7 cellular contexts compared by ENCODE assay signal in the genomic region with DNA sequence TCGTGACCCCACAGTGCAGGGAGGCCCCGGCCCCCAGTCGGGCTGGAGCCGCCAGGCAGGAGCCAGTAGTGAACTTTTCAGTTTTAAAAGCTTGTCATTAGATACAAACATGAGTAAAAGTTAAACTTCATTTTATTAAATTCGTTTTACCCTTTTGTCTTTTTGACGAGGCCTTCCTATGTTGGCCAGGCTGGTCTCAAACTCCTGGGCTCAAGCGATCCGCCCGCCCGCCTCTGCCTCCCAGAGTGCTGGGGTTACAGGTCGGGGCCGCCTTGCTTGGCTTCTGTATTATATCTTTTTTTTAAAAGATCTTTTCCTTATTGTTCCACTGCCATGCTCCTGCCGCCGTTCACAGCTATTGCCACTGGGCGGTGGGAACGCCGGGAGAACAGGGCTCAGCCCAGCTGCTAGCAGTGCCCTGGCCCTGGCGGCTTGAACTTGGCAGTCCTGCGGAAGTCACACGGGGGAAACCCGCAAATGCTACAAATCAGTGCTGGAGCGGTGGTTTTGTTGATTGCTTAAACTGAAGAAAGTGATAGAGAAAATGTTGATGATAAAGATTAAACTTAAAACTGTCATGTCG. TPM values are rescaled to one million over a fixed set of nuclear protein-coding genes. Genes with fewer than 3 reads are reported as not detected.
A peak's percentile ranks its signal among the peaks of the same experiment; 100 is the strongest.
DNase-seq lines count a peak whose midpoint lies in the region; ATAC-seq and TF ChIP-seq lines count a peak whose summit lies in the region.

No MANE protein-coding gene starts in this region.

- H3K4me1 ChIP-seq in HUES6 (ENCODE audit: control insufficient read depth, insufficient read depth, low read length), result peaks cover 5% of the 10 kb centered on the region; the same call in 1 of the 2 replicates
- peaks cover 0 to 38% (median 10%) of the 10 kb centered on the region in 3 donors for H3K4me1 ChIP-seq in gastroesophageal sphincter
- H3K4me1 ChIP-seq in neuronal stem cell (ENCODE audit: control insufficient read depth in 2 of 2, insufficient read depth in 1 of 2, low read depth in 1 of 2, low read length in 2 of 2), result peaks cover 0 to 6% of the 10 kb centered on the region in 2 donors

- peaks cover 5% of the 10 kb centered on the region for H3K36me3 ChIP-seq in HUES6 (ENCODE audit: control insufficient read depth, insufficient read depth, low read length)
- H3K36me3 ChIP-seq in gastroesophageal sphincter, result peaks cover 0 to 14% of the 10 kb centered on the region in 2 donors
- H3K36me3 ChIP-seq in neuronal stem cell (replicated peaks in 1 of 2; ENCODE audit: control insufficient read depth in 2 of 2, insufficient read depth in 2 of 2, low read length in 2 of 2), result peaks cover 8 to 27% of the 10 kb centered on the region in 2 donors

- peak; percentile 75 for DNase-seq in RPMI7951 (ENCODE audit: low read depth)
- DNase-seq in activated naive CD4-positive, alpha-beta T cell treated with anti-CD3 and anti-CD28 coated beads for 36 hours, result peak; percentile 77
- no peak for DNase-seq in neuronal stem cell (ENCODE audit: low spot score)
- no peak for DNase-seq in type B pancreatic cell (ENCODE audit: extremely low spot score, unreplicated experiment)

- H2BK15ac ChIP-seq in neuronal stem cell (ENCODE audit: low read length), result no peak overlapping the region

- ATAC-seq in gastroesophageal sphincter, result peak; percentile 28

- H3K27ac ChIP-seq in HUES6 (ENCODE audit: low read depth, low read length) (peak overlapping the region; percentile 100), gastroesophageal sphincter (peak overlapping the region; percentile 88 to 99 (median 96)), neuronal stem cell (replicated peaks; ENCODE audit: low read length) (peak overlapping the region; percentile 96)

- H2BK120ac ChIP-seq in neuronal stem cell (ENCODE audit: low read depth, low read length), result no peak overlapping the region

- no peaks in the 10 kb centered on the region for H3K9me3 ChIP-seq in HUES6 (ENCODE audit: control insufficient read depth, insufficient read depth, low read depth, low read length)
- no peaks in the 10 kb centered on the region for H3K9me3 ChIP-seq in gastroesophageal sphincter
- no peaks in the 10 kb centered on the region for H3K9me3 ChIP-seq in neuronal stem cell (replicated peaks in 1 of 2; ENCODE audit: control insufficient read depth in 2 of 2, insufficient read depth in 1 of 2, low read depth in 1 of 2, low read length in 2 of 2)

- H3K9ac ChIP-seq in HUES6 (ENCODE audit: low read length) (peak overlapping the region; percentile 95), neuronal stem cell (ENCODE audit: low read depth, low read length, poor library complexity) (peak overlapping the region; percentile 79)

- peaks cover 2% of the 10 kb centered on the region for H3K36me3 Mint-ChIP-seq in activated naive CD4-positive, alpha-beta T cell treated with anti-CD3 and anti-CD28 coated beads for 36 hours (ENCODE audit: low read depth)
- H3K36me3 Mint-ChIP-seq in type B pancreatic cell, result peaks cover 8% of the 10 kb centered on the region

- no peaks in the 10 kb centered on the region for H3K27me3 Mint-ChIP-seq in activated naive CD4-positive, alpha-beta T cell treated with anti-CD3 and anti-CD28 coated beads for 36 hours (ENCODE audit: low read depth)
- peaks cover 3% of the 10 kb centered on the region for H3K27me3 Mint-ChIP-seq in type B pancreatic cell

- H3K4me3 ChIP-seq in GM12875 (ENCODE audit: low read depth, low read length), result peak overlapping the region; percentile 89
- peak overlapping the region; percentile 100 for H3K4me3 ChIP-seq in HUES6 (ENCODE audit: low read depth, low read length)
- peak overlapping the region; percentile 85 to 97 for H3K4me3 ChIP-seq in gastroesophageal sphincter
- peak overlapping the region; percentile 88 to 99 for H3K4me3 ChIP-seq in neuronal stem cell (ENCODE audit: low read length in 2 of 2)

- peak overlapping the region; percentile 85 for H3K4me3 Mint-ChIP-seq in activated naive CD4-positive, alpha-beta T cell treated with anti-CD3 and anti-CD28 coated beads for 36 hours
- H3K4me3 Mint-ChIP-seq in type B pancreatic cell, result peak overlapping the region; percentile 96

- H3K14ac ChIP-seq in neuronal stem cell (ENCODE audit: low read length), result no peak overlapping the region

- peaks cover 29% of the 10 kb centered on the region for H3K4me1 Mint-ChIP-seq in activated naive CD4-positive, alpha-beta T cell treated with anti-CD3 and anti-CD28 coated beads for 36 hours (ENCODE audit: low read depth)
- H3K4me1 Mint-ChIP-seq in type B pancreatic cell (ENCODE audit: unreplicated experiment), result peaks cover 17% of the 10 kb centered on the region

- CTCF ChIA-PET in activated naive CD4-positive, alpha-beta T cell treated with anti-CD3 and anti-CD28 coated beads for 36 hours (lab: Charles Lee), result interaction anchor here (0.6 to 1.3 kb wide), 3 partner anchors 27 to 110 kb away, joined by 3 read pairs; no protein-coding TSS in a partner anchor

- no peak overlapping the region for H4K91ac ChIP-seq in neuronal stem cell (ENCODE audit: low read depth, low read length, poor library complexity)

- intact Hi-C loops in activated naive CD4-positive, alpha-beta T cell treated with anti-CD3 and anti-CD28 coated beads for 36 hours (cut with micrococcal nuclease), result loop anchor here (1.0 to 2.0 kb wide), 8 partner anchors 32 to 761 kb away; partner anchors contain the start of genes CTBP1, HAUS3, LETM1 and MXD4

- H3K4ac ChIP-seq in neuronal stem cell (ENCODE audit: low read length), result no peak overlapping the region

- H3K18ac ChIP-seq in neuronal stem cell (ENCODE audit: low read length), result no peak overlapping the region

- no peak overlapping the region for H3K23ac ChIP-seq in neuronal stem cell (ENCODE audit: low read depth, low read length, poor library complexity)

- H2BK12ac ChIP-seq in neuronal stem cell (ENCODE audit: low read length), result no peak overlapping the region

- no peak for TF ChIP-seq EP300 in gastroesophageal sphincter (IDR thresholded peaks at IDR 0.05)

- TF ChIP-seq POLR2A in gastroesophageal sphincter (IDR thresholded peaks at IDR 0.05), result no peak

- no peaks in the 10 kb centered on the region for H3K9me3 Mint-ChIP-seq in activated naive CD4-positive, alpha-beta T cell treated with anti-CD3 and anti-CD28 coated beads for 36 hours
- no peaks in the 10 kb centered on the region for H3K9me3 Mint-ChIP-seq in type B pancreatic cell

- no peak for TF ChIP-seq CTCF in GM12875 (IDR thresholded peaks at IDR 0.05; ENCODE audit: borderline replicate concordance, insufficient read depth, low read depth, low read length)
- TF ChIP-seq CTCF in gastroesophageal sphincter (IDR thresholded peaks at IDR 0.05), result peak in 2 of 4 experiments; percentile 18 to 27
- TF ChIP-seq CTCF in type B pancreatic cell (conservative IDR thresholded peaks at IDR 0.05), result peak; percentile 66

- peak overlapping the region; percentile 80 for H2BK5ac ChIP-seq in neuronal stem cell (ENCODE audit: low read length)

- H3K4me2 ChIP-seq in neuronal stem cell (ENCODE audit: insufficient read depth, low read length, poor library complexity, severe bottlenecking), result peak overlapping the region; percentile 85

- H4K8ac ChIP-seq in neuronal stem cell (ENCODE audit: low read depth, low read length), result no peak overlapping the region

- no peaks in the 10 kb centered on the region for H3K27me3 ChIP-seq in HUES6 (ENCODE audit: control insufficient read depth, insufficient read depth, low read length)
- no peaks in the 10 kb centered on the region for H3K27me3 ChIP-seq in gastroesophageal sphincter
- H3K27me3 ChIP-seq in neuronal stem cell (ENCODE audit: control insufficient read depth in 3 of 3, insufficient read depth in 3 of 3, low read depth in 1 of 3, low read length in 3 of 3), result no peaks in the 10 kb centered on the region

- H3K79me1 ChIP-seq in neuronal stem cell (ENCODE audit: low read depth, low read length), result peaks cover 10% of the 10 kb centered on the region

- H2AK5ac ChIP-seq in neuronal stem cell (ENCODE audit: low read depth, low read length), result no peak overlapping the region

- WGBS in gastroesophageal sphincter (ENCODE audit: low coverage in 1 of 2), 2 donors, result 5 to 11% methylated on average over 12 to 21 of the region's 23 CpGs
- no CpG with 5 or more reads among the region's 23 CpGs for WGBS in neuronal stem cell (ENCODE audit: extremely low coverage in 2 of 2, insufficient read length in 2 of 2, insufficient replicate concordance in 1 of 2), 2 donors

- H2AFZ ChIP-seq in neuronal stem cell (ENCODE audit: low read length), result peak overlapping the region; percentile 98

- H3K27ac Mint-ChIP-seq in activated naive CD4-positive, alpha-beta T cell treated with anti-CD3 and anti-CD28 coated beads for 36 hours, result peak overlapping the region; percentile 87
- peak overlapping the region; percentile 95 for H3K27ac Mint-ChIP-seq in type B pancreatic cell

RNA-seq across cellular contexts. Expression of gene NELFA, which starts 1.0 kb away (rescaled TPM):
- total RNA-seq in RPMI7951 (2014; rRNA removed; shearing (Covaris generic)), result 12.3 and 12.5 TPM in 2 replicates
- 10 to 100 TPM; 44.1 to 45.3 TPM for total RNA-seq in activated naive CD4-positive, alpha-beta T cell treated with anti-CD3 and anti-CD28 coated beads for 36 hours
- 10 to 100 TPM; 14.5 to 19.4 (median 17.5) TPM for total RNA-seq in gastroesophageal sphincter
- polyA plus RNA-seq in neuronal stem cell (2013, experiment 1 of 2), result 42.9 TPM
- polyA plus RNA-seq in neuronal stem cell (2013, experiment 2 of 2), result 44.3 TPM
- total RNA-seq in type B pancreatic cell (ENCODE audit: low replicate concordance), result 42.2 and 44.8 TPM in 2 replicates

RNA-seq across cellular contexts. Expression of gene NAT8L, which starts 49.4 kb away (rescaled TPM):
- 0.10 TPM in 1 of 2 replicates, not detected in the other for total RNA-seq in RPMI7951 (2014; rRNA removed; shearing (Covaris generic))
- total RNA-seq in activated naive CD4-positive, alpha-beta T cell treated with anti-CD3 and anti-CD28 coated beads for 36 hours, result under 1 TPM; 0.21 to 0.32 TPM
- total RNA-seq in gastroesophageal sphincter (under 1 TPM in 3 of 4 donors, not detected in 1; 0.15 to 0.40 (median 0.35) TPM), type B pancreatic cell (ENCODE audit: low replicate concordance) (9.6 and 14.9 TPM in 2 replicates)
- 5.1 TPM for polyA plus RNA-seq in neuronal stem cell (2013, experiment 1 of 2)
- polyA plus RNA-seq in neuronal stem cell (2013, experiment 2 of 2), result 5.2 TPM

Comparison
In these comparisons a context has a peak if more than half of its experiments do, and no peak if none do; other contexts are left out.
1. DNase-seq: peak in RPMI7951 (single experiment) and activated naive CD4-positive, alpha-beta T cell treated with anti-CD3 and anti-CD28 coated beads for 36 hours (single experiment); none in neuronal stem cell (single experiment) and type B pancreatic cell (single experiment).
2. Peak in every context shown above with its lines, with median percentiles within 50 percentile points of each other: H3K4me3 ChIP-seq and H3K27ac ChIP-seq.